Comparison of ENCODE assay signal across 9 cellular contexts in genomic region chr12:118058881-118059644, GRCh38. TPM values are rescaled to one million over a fixed set of nuclear protein-coding genes. Genes with fewer than 3 reads are reported as not detected.
DNase-seq lines count a peak whose midpoint lies in the region; ATAC-seq and TF ChIP-seq lines count a peak whose summit lies in the region.
"Had no signal": no experiment of that assay in that cellular context is flagged by ENCODE, and none has a peak within 500 bp of the region (broad histone marks: within the 10 kb centered on the region; RNA-seq: fewer than 3 reads in every experiment).

No MANE protein-coding gene starts in this region.

- peak overlapping the region; percentile 91 for H3K27ac ChIP-seq in cingulate gyrus (ENCODE audit: low read depth, low read length)

- no peaks in the 10 kb centered on the region for H3K36me3 Mint-ChIP-seq in naive B cell

- peaks cover 38% of the 10 kb centered on the region for H3K79me2 ChIP-seq in Loucy (ENCODE audit: insufficient read depth, low read length)

- H3K4me1 Mint-ChIP-seq in naive B cell: peaks cover 32 to 47% (median 36%) of the 10 kb centered on the region in 3 donors

- ATAC-seq in naive B cell (ENCODE audit: low read depth in 2 of 2): no peak

- H3K9me3 Mint-ChIP-seq in naive B cell: no peaks in the 10 kb centered on the region

- H3K9me2 ChIP-seq in Loucy (replicated peaks; ENCODE audit: low read depth, low read length): no peaks in the 10 kb centered on the region

- DNase-seq in AG08395 (ENCODE audit: low spot score) (peak; percentile 49), naive B cell (no peak), anterior cingulate cortex (lab: John Stamatoyannopoulos, UW) (no peak), NCI-H82 treated with DMSO at 0.1 percent for 48 hours (lab: John Stamatoyannopoulos, UW; ENCODE audit: unreplicated experiment) (no peak), kidney glomerular epithelial cell (lab: John Stamatoyannopoulos, UW) (no peak)
- no peak for DNase-seq in stimulated activated CD4-positive, alpha-beta T cell treated with anti-CD3 and anti-CD28 coated beads, Interleukin-4, amount 100 ng/mL, for 24 hours
- DNase-seq: NCI-H2171 had no signal

- no peaks in the 10 kb centered on the region for H3K27me3 ChIP-seq in Loucy (ENCODE audit: insufficient read depth, low read length, poor library complexity, severe bottlenecking)

- 0 out of 2 replicates have a peak, but pooled peaks cover 9% of the 10 kb centered on the region for H3F3A ChIP-seq in Loucy (ENCODE audit: low read depth)

- no peaks in the 10 kb centered on the region for H3K27me3 Mint-ChIP-seq in naive B cell

- H3K36me3 ChIP-seq in Loucy (ENCODE audit: insufficient read depth, low read length): no peaks in the 10 kb centered on the region

- H3K4me3 Mint-ChIP-seq in naive B cell: peak overlapping the region in 7 of 8 donors; percentile 53 to 95 (median 93)

- peak overlapping the region; percentile 83 for H3K4me3 ChIP-seq in Loucy (ENCODE audit: low read length, poor library complexity, severe bottlenecking)

- H3K4me1 ChIP-seq in Loucy (ENCODE audit: insufficient read depth, low read length, poor library complexity, severe bottlenecking): peaks cover 29% of the 10 kb centered on the region

- H4K20me1 ChIP-seq in Loucy (ENCODE audit: insufficient read depth, low read length, poor library complexity, severe bottlenecking): peaks cover 11% of the 10 kb centered on the region

- peak overlapping the region; percentile 67 to 96 (median 89) for H3K27ac Mint-ChIP-seq in naive B cell

- H3K9ac ChIP-seq in Loucy (ENCODE audit: low read depth, low read length, poor library complexity, severe bottlenecking): peak overlapping the region; percentile 86

- H3K4me2 ChIP-seq in Loucy (ENCODE audit: low read depth, low read length, poor library complexity, severe bottlenecking): peak overlapping the region; percentile 92

- no peak for TF ChIP-seq CTCF in Loucy (conservative IDR thresholded peaks at IDR 0.05; ENCODE audit: low read length)

- no peak overlapping the region for H2AFZ ChIP-seq in Loucy (ENCODE audit: low read length)

- H3K9me3 ChIP-seq in Loucy (ENCODE audit: insufficient read depth, low read depth, low read length): no peaks in the 10 kb centered on the region

RNA-seq across cellular contexts. Expression of gene WSB2, which starts 1.9 kb away (rescaled TPM):
- polyA plus RNA-seq in naive B cell (ENCODE audit: low read depth in 6 of 6): 10 to 100 TPM in 1 of 6 donors, 1 to 10 TPM in 5; 5.8 to 12.8 (median 8.3) TPM

RNA-seq across cellular contexts. Expression of gene RFC5, which starts 42.6 kb away (rescaled TPM):
- 10 to 100 TPM; 16.0 to 26.8 (median 24.1) TPM for polyA plus RNA-seq in naive B cell (ENCODE audit: low read depth in 6 of 6)

RNA-seq across cellular contexts. Expression of gene VSIG10, which starts 44.7 kb away (rescaled TPM):
- 1 to 10 TPM in 4 of 6 donors, under 1 TPM in 1, not detected in 1; 0.36 to 3.1 (median 1.7) TPM for polyA plus RNA-seq in naive B cell (ENCODE audit: low read depth in 6 of 6)
